Comparison of ENCODE assay signal across 13 cellular contexts in the genomic region with DNA sequence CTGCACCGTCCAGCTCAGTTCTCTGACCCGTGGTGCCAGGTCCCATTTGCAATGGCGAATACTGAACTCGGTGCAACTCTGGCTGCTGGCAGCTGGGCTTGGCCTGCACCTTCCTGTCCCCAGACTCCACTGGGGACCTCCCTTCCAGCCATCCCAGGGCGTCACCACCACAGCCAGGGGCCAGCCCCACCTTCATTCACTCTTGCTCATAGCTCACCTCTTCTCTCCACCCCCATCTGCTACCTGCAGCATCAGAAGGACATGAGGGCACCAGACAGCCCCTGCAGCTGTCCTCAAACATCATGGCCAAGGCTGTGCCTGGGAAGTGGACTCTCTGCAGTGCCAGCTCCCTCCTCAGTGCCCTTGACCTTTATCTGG. TPM values are rescaled to one million over a fixed set of nuclear protein-coding genes. Genes with fewer than 3 reads are reported as not detected.
DNase-seq lines count a peak whose midpoint lies in the region; ATAC-seq and TF ChIP-seq lines count a peak whose summit lies in the region.
"Had no signal": no experiment of that assay in that cellular context is flagged by ENCODE, and none has a peak within 500 bp of the region (broad histone marks: within the 10 kb centered on the region; RNA-seq: fewer than 3 reads in every experiment).

No MANE protein-coding gene starts in this region.

- H3F3A ChIP-seq in PC-3 (ENCODE audit: low read length, unreplicated experiment): no peaks in the 10 kb centered on the region

- no peaks in the 10 kb centered on the region for H3K9me2 ChIP-seq in PC-3 (replicated peaks; ENCODE audit: low read length)

- H4K20me1 ChIP-seq in PC-3 (ENCODE audit: low read length): no peaks in the 10 kb centered on the region

- no TSS peak for BruUV-seq in PC-3 (replicated peaks; lab: Mats Ljungman, UMichigan)

- CTCF ChIA-PET in PC-3 (lab: Charles Lee): interaction anchor here (1.1 kb wide), 1 partner anchor 54 kb away, joined by 10 read pairs; no protein-coding TSS in a partner anchor

- H3K27me3 ChIP-seq in PC-3 (ENCODE audit: low read length) (no peaks in the 10 kb centered on the region), spleen (replicated peaks in 1 of 7) (peaks cover 0 to 26% (median 0%) of the 10 kb centered on the region in 7 donors)
- H3K27me3 ChIP-seq: gastrocnemius medialis, Peyer's patch had no signal

- DNase-seq in activated naive CD4-positive, alpha-beta T cell treated with anti-CD3 and anti-CD28 coated beads, Interleukin-2, amount 50 U/mL, for 72 hours (ENCODE audit: low spot score in 2 of 2): no peak
- DNase-seq in activated naive CD4-positive, alpha-beta T cell treated with Interleukin-2 at 50 U/mL for 16 hours: no peak
- DNase-seq in PC-3: no peak
- DNase-seq in foreskin fibroblast: no peak
- peak; percentile 57 for DNase-seq in spleen
- DNase-seq: activated naive CD8-positive, alpha-beta T cell treated with anti-CD3 and anti-CD28 coated beads for 36 hours; gastrocnemius medialis had no signal

- TF ChIP-seq POLR2A in spleen (IDR thresholded peaks at IDR 0.05): no peak

- POLR2A ChIA-PET in PC-3 (lab: Charles Lee; ENCODE audit: unreplicated experiment): no interaction called here

- no peaks in the 10 kb centered on the region for H3K36me3 Mint-ChIP-seq in activated naive CD4-positive, alpha-beta T cell treated with anti-CD3 and anti-CD28 coated beads, Interleukin-2, amount 50 U/mL, for 72 hours
- H3K36me3 Mint-ChIP-seq: activated naive CD8-positive, alpha-beta T cell treated with anti-CD3 and anti-CD28 coated beads for 36 hours had no signal

- WGBS in spleen, 5 donors: 26 to 78% (median 42%) methylated on average over 1 to 3 of the region's 5 CpGs

- H3K79me2 ChIP-seq in PC-3 (ENCODE audit: low read length): no peaks in the 10 kb centered on the region

- H3K4me3 ChIP-seq in PC-3 (ENCODE audit: low read length) (no peak overlapping the region), foreskin fibroblast (ENCODE audit: low read depth in 1 of 2, low read length in 2 of 2) (no peak overlapping the region), spleen (no peak overlapping the region)
- H3K4me3 ChIP-seq: gastrocnemius medialis, Peyer's patch had no signal

- H2AFZ ChIP-seq in PC-3 (ENCODE audit: low read length): no peak overlapping the region

- no peaks in the 10 kb centered on the region for H3K9me3 Mint-ChIP-seq in activated naive CD4-positive, alpha-beta T cell treated with anti-CD3 and anti-CD28 coated beads, Interleukin-2, amount 50 U/mL, for 72 hours
- H3K9me3 Mint-ChIP-seq: activated naive CD8-positive, alpha-beta T cell treated with anti-CD3 and anti-CD28 coated beads for 36 hours; T-helper 2 cell treated with Interferon-gamma antibody and Interleukin-4, amounts not matched to agents 5 μg/mL and 100 μg/mL, for 36 hours had no signal

- peak; percentile 3 to 15 for ATAC-seq in activated naive CD4-positive, alpha-beta T cell treated with anti-CD3 and anti-CD28 coated beads, Interleukin-2, amount 50 U/mL, for 72 hours
- ATAC-seq in PC-3 (peak; percentile 7), HG02938 (IDR thresholded peaks at IDR 0.05; ENCODE audit: unreplicated experiment) (no peak), HG03520 (IDR thresholded peaks at IDR 0.05; ENCODE audit: unreplicated experiment) (no peak), GM18870 (IDR thresholded peaks at IDR 0.05; ENCODE audit: unreplicated experiment) (no peak)

- no peak overlapping the region for H3K4me2 ChIP-seq in PC-3 (ENCODE audit: low read length)

- TF ChIP-seq CTCF in PC-3 (conservative IDR thresholded peaks at IDR 0.05; ENCODE audit: low read depth, low read length): peak; percentile 29; the same call in 1 of the 2 replicates
- TF ChIP-seq CTCF in foreskin fibroblast (IDR thresholded peaks at IDR 0.05; ENCODE audit: low read depth, low read length): peak; percentile 6
- TF ChIP-seq CTCF in spleen (IDR thresholded peaks at IDR 0.05 in 8 of 11, conservative IDR thresholded peaks at IDR 0.05 in 3 of 11): peak in 6 of 11 experiments; percentile 30 to 72 (median 62)

- intact Hi-C loops in PC-3 (cut with micrococcal nuclease) (loop anchor here (1.0 to 2.0 kb wide), 4 partner anchors 54 to 587 kb away; no protein-coding TSS in a partner anchor), spleen (cut with DNase I; ENCODE audit: low total_unique reads) (loop anchor here (5.0 kb wide), 2 partner anchors 112 to 532 kb away; no protein-coding TSS in a partner anchor)

- no peak overlapping the region for H3K27ac Mint-ChIP-seq in activated naive CD4-positive, alpha-beta T cell treated with anti-CD3 and anti-CD28 coated beads, Interleukin-2, amount 50 U/mL, for 72 hours
- H3K27ac Mint-ChIP-seq: activated naive CD8-positive, alpha-beta T cell treated with anti-CD3 and anti-CD28 coated beads for 36 hours; T-helper 2 cell treated with Interferon-gamma antibody and Interleukin-4, amounts not matched to agents 5 μg/mL and 100 μg/mL, for 36 hours had no signal

- no peaks in the 10 kb centered on the region for H3K4me1 ChIP-seq in PC-3 (ENCODE audit: insufficient read depth, low read length)
- H3K4me1 ChIP-seq in spleen: peaks cover 0 to 17% (median 4%) of the 10 kb centered on the region in 6 donors
- H3K4me1 ChIP-seq: Peyer's patch had no signal

- no peaks in the 10 kb centered on the region for H3K36me3 ChIP-seq in PC-3 (ENCODE audit: low read depth, low read length)
- H3K36me3 ChIP-seq in spleen: no peaks in the 10 kb centered on the region
- H3K36me3 ChIP-seq: gastrocnemius medialis, Peyer's patch had no signal

- no peak overlapping the region for H3K9ac ChIP-seq in PC-3 (ENCODE audit: low read length)

- H3K9me3 ChIP-seq in PC-3 (ENCODE audit: low read length): no peaks in the 10 kb centered on the region
- H3K9me3 ChIP-seq in spleen: no peaks in the 10 kb centered on the region
- H3K9me3 ChIP-seq: gastrocnemius medialis, Peyer's patch had no signal

- no peak overlapping the region for H3K27ac ChIP-seq in PC-3 (ENCODE audit: low read length)
- H3K27ac ChIP-seq in spleen: no peak overlapping the region
- H3K27ac ChIP-seq: gastrocnemius medialis, Peyer's patch had no signal

RNA-seq across cellular contexts. Expression of gene ALPI, which starts 16.2 kb away (rescaled TPM):
- total RNA-seq in activated naive CD4-positive, alpha-beta T cell treated with anti-CD3 and anti-CD28 coated beads, Interleukin-2, amount 50 U/mL, for 72 hours: not detected
- total RNA-seq in PC-3 (2014; rRNA removed) (not detected in 2 replicates), spleen (not detected)
- polyA plus RNA-seq in spleen: not detected
- total RNA-seq: activated naive CD8-positive, alpha-beta T cell treated with anti-CD3 and anti-CD28 coated beads for 36 hours; dermis blood vessel endothelial cell; gastrocnemius medialis had no signal

RNA-seq across cellular contexts. Expression of gene ALPG, which starts 33.1 kb away (rescaled TPM):
- not detected for total RNA-seq in activated naive CD4-positive, alpha-beta T cell treated with anti-CD3 and anti-CD28 coated beads, Interleukin-2, amount 50 U/mL, for 72 hours
- total RNA-seq in PC-3 (2014; rRNA removed) (0.12 and 0.18 TPM in 2 replicates), spleen (not detected)
- not detected for polyA plus RNA-seq in spleen
- total RNA-seq: activated naive CD8-positive, alpha-beta T cell treated with anti-CD3 and anti-CD28 coated beads for 36 hours; dermis blood vessel endothelial cell; gastrocnemius medialis; Peyer's patch had no signal

RNA-seq across cellular contexts. Expression of gene ECEL1, which starts 47.9 kb away (rescaled TPM):
- not detected for total RNA-seq in activated naive CD4-positive, alpha-beta T cell treated with anti-CD3 and anti-CD28 coated beads, Interleukin-2, amount 50 U/mL, for 72 hours
- total RNA-seq in PC-3 (2014; rRNA removed) (not detected in 2 replicates), spleen (10 to 100 TPM in 2 of 7 donors, under 1 TPM in 3, not detected in 2; 0.17 to 23.1 (median 0.34) TPM)
- polyA plus RNA-seq in spleen: 1 to 10 TPM in 1 of 3 donors, under 1 TPM in 2; 0.10 to 1.6 (median 0.30) TPM
- total RNA-seq: dermis blood vessel endothelial cell, Peyer's patch had no signal

Comparison
In these comparisons a context has a peak if more than half of its experiments do, and no peak if none do; other contexts are left out.
1. ATAC-seq: peak in activated naive CD4-positive, alpha-beta T cell treated with anti-CD3 and anti-CD28 coated beads, Interleukin-2, amount 50 U/mL, for 72 hours (2 of 2) and PC-3 (single experiment); none in HG02938 (single experiment), HG03520 (single experiment) and GM18870 (single experiment).
2. CTCF ChIP-seq: peak in every context shown above with its lines; median percentile 62 in spleen; 29 in PC-3; 6 in foreskin fibroblast.